In the genomic region with DNA sequence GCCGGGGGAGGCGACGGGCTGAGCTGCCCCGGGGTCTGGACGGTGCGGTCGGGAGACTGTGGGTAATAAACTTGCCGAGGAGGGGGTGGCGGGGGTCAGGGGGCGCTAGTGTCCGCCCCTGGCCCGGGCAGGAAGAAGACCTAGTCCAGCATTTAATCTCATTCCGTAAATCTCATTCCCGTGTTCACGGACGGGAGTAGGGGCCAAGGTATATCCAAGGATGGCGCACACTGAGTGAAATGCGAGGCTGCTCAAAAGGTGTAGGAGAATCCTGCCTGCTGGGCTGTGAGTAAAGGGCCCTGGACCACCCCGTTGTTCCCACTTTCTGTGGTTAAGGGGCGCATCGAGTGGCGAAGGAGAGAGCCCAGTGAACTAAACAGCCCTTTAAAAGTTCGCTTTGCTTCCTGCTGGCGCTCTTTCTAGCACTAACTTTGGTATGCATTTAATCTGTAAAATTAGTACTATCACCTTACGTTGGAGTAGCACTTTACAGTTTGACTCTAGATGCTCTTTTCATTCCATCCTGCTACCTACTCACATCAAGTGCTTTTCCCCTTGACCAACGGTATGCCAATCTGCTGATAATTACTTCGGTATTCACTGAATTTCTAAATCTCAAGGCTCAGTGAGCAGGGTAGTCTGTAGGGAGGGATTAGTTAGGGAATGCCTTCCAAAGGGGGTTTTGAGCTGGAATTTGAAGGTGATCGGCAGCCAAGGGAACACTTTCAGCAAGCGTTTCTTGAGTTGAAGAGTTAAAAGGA, we compare ENCODE assay signal across 8 cellular contexts. TPM values are rescaled to one million over a fixed set of nuclear protein-coding genes. Genes with fewer than 3 reads are reported as not detected.
DNase-seq lines count a peak whose midpoint lies in the region; ATAC-seq and TF ChIP-seq lines count a peak whose summit lies in the region.

No MANE protein-coding gene starts in this region.

- H3K4me3 ChIP-seq in Panc1 (ENCODE audit: low read depth in 2 of 2, low read length in 2 of 2), result peak overlapping the region; percentile 71 to 89

- peak overlapping the region; percentile 99 for H3K27ac ChIP-seq in Panc1 (ENCODE audit: low read length)

- in situ Hi-C loops in Panc1 (cut with HindIII; ENCODE audit: low pct_unique_long_range_greater_than_20kb, low sequenced_read_pairs), result loop anchor here (5.0 kb wide), 1 partner anchor 35 kb away; no protein-coding TSS in a partner anchor

- H3K27me3 ChIP-seq in Panc1 (ENCODE audit: control insufficient read depth, insufficient read depth, low read length), result no peaks in the 10 kb centered on the region

- H3K27ac Mint-ChIP-seq in endothelial cell (ENCODE audit: unreplicated experiment) (no peak overlapping the region), osteocyte (ENCODE audit: unreplicated experiment) (no peak overlapping the region)

- no peaks in the 10 kb centered on the region for H3K9me3 ChIP-seq in Panc1 (ENCODE audit: control insufficient read depth, insufficient read depth, low read depth, low read length)

- peaks cover 10% of the 10 kb centered on the region for H3K4me1 Mint-ChIP-seq in endothelial cell (ENCODE audit: unreplicated experiment)
- H3K4me1 Mint-ChIP-seq in osteocyte (ENCODE audit: unreplicated experiment), result peaks cover 7% of the 10 kb centered on the region

- H3K27me3 Mint-ChIP-seq in endothelial cell (ENCODE audit: unreplicated experiment) (peaks cover 8% of the 10 kb centered on the region), osteocyte (ENCODE audit: unreplicated experiment) (peaks cover 18% of the 10 kb centered on the region)

- H3K9me3 Mint-ChIP-seq in endothelial cell (ENCODE audit: unreplicated experiment) (no peaks in the 10 kb centered on the region), osteocyte (ENCODE audit: unreplicated experiment) (no peaks in the 10 kb centered on the region)

- H3K4me3 Mint-ChIP-seq in endothelial cell (ENCODE audit: unreplicated experiment), result peak overlapping the region; percentile 91
- peak overlapping the region; percentile 74 for H3K4me3 Mint-ChIP-seq in osteocyte (ENCODE audit: unreplicated experiment)

- CTCF ChIA-PET in Panc1 (lab: Charles Lee), result interaction anchor here (0.6 kb wide), 1 partner anchor 41 kb away, joined by 3 read pairs; a partner anchor contains a TSS

- H3K4me1 ChIP-seq in Panc1 (ENCODE audit: control insufficient read depth, insufficient read depth, low read length), result peaks cover 53% of the 10 kb centered on the region

- no TSS peak for BruUV-seq in Panc1 (replicated peaks; lab: Mats Ljungman, UMichigan)

- intact Hi-C loops in Panc1 (cut with micrococcal nuclease; ENCODE audit: unreplicated experiment), result no loop called here

- ATAC-seq in Panc1 (peak; percentile 1), HG03442 (IDR thresholded peaks at IDR 0.05; ENCODE audit: unreplicated experiment) (no peak)

- POLR2A ChIA-PET in Panc1 (lab: Charles Lee), result interaction anchor here (0.6 to 1.5 kb wide), 12 partner anchors 10 to 132 kb away, joined by 3 to 21 read pairs (median 4); a partner anchor contains a TSS

- TF ChIP-seq CTCF in Panc1 (IDR thresholded peaks at IDR 0.05) (no peak), endothelial cell (IDR thresholded peaks at IDR 0.05; ENCODE audit: unreplicated experiment) (no peak), osteocyte (IDR thresholded peaks at IDR 0.05) (no peak)

- peaks cover 16% of the 10 kb centered on the region for H3K36me3 ChIP-seq in Panc1 (ENCODE audit: control insufficient read depth, insufficient read depth, low read length)

- DNase-seq in NCI-H345 (lab: John Stamatoyannopoulos, UW) (peak; percentile 37), NCI-H345 treated with DMSO at 0.1 percent for 48 hours (lab: John Stamatoyannopoulos, UW; ENCODE audit: unreplicated experiment) (no peak), Panc1 (ENCODE audit: low read depth, low spot score) (no peak), endothelial cell (ENCODE audit: low spot score) (no peak), osteocyte (ENCODE audit: extremely low spot score, unreplicated experiment) (peak; percentile 75), A172 (ENCODE audit: low spot score) (no peak)
- no peak for DNase-seq in effector CD8-positive, alpha-beta T cell (lab: John Stamatoyannopoulos, UW)

- H3K36me3 Mint-ChIP-seq in endothelial cell (ENCODE audit: low read depth, unreplicated experiment) (no peaks in the 10 kb centered on the region), osteocyte (ENCODE audit: unreplicated experiment) (no peaks in the 10 kb centered on the region)

RNA-seq across cellular contexts. Expression of a gene that starts 0.7 kb away (rescaled TPM):
- total RNA-seq in Panc1 (2021; ENCODE audit: unreplicated experiment) (132 TPM), endothelial cell (ENCODE audit: unreplicated experiment) (7.1 TPM), osteocyte (0.97 and 1.1 TPM in 2 replicates)
- polyA plus RNA-seq in Panc1 (2012; ENCODE audit: insufficient read length), result 11.2 TPM
- total RNA-seq in A172 (2014; rRNA removed; shearing (Covaris generic)), result 3.2 and 4.7 TPM in 2 replicates

RNA-seq across cellular contexts. Expression of a gene that starts 40.8 kb away (rescaled TPM):
- total RNA-seq in Panc1 (2021; ENCODE audit: unreplicated experiment), result 92.5 TPM
- polyA plus RNA-seq in Panc1 (2012; ENCODE audit: insufficient read length), result 97.9 TPM
- 11.2 TPM for total RNA-seq in endothelial cell (ENCODE audit: unreplicated experiment)
- total RNA-seq in osteocyte, result 0.11 and 0.37 TPM in 2 replicates
- total RNA-seq in A172 (2014; rRNA removed; shearing (Covaris generic)), result 0.07 TPM in 1 of 2 replicates, not detected in the other

Comparison
In these comparisons a context has a peak if more than half of its experiments do, and no peak if none do; other contexts are left out.
1. DNase-seq: peak in NCI-H345 (single experiment) and osteocyte (single experiment); none in NCI-H345 treated with DMSO at 0.1 percent for 48 hours (single experiment), Panc1 (single experiment), endothelial cell (single experiment), A172 (single experiment) and effector CD8-positive, alpha-beta T cell (single experiment).
2. RNA of a gene that starts 0.7 kb away (total RNA-seq): 132 TPM in Panc1 (single experiment); 7.1 TPM in endothelial cell (single experiment), 3.2 to 4.7 TPM in A172 and 0.97 to 1.1 TPM in osteocyte; every median in the first group is over 10 times any median in the second.